Comparison of ENCODE assay signal across 8 cellular contexts in genomic region chr1:47436979-47437517, GRCh38. TPM values are rescaled to one million over a fixed set of nuclear protein-coding genes. Genes with fewer than 3 reads are reported as not detected.
DNase-seq lines count a peak whose midpoint lies in the region; ATAC-seq and FAIRE-seq lines count a peak whose summit lies in the region.

No MANE protein-coding gene starts in this region.

- 0 to 1% (median 0%) methylated on average over 43 to 55 of the region's 55 CpGs for WGBS in small intestine, 3 donors

- peak; percentile 41 for DNase-seq in NCI-H1105 treated with DMSO at 0.1 percent for 48 hours (lab: John Stamatoyannopoulos, UW)
- DNase-seq in NCI-H1105 (lab: John Stamatoyannopoulos, UW) = no peak
- peak; percentile 49 for DNase-seq in HPDE6-E6E7 (ENCODE audit: extremely low spot score)
- no peak for DNase-seq in activated T-helper 2 cell treated with anti-CD3 and anti-CD28 coated beads, Interferon-gamma antibody, Interleukin-2, Interleukin-4, amounts not matched to agents 10 μg/mL and 5 μg/mL and 100 μg/mL, durations not matched to agents 14 hours and 24 hours and 36 hours (ENCODE audit: low spot score)
- peak; percentile 58 for DNase-seq in hepatic stellate cell (ENCODE audit: low spot score)
- DNase-seq in small intestine = peak; percentile 45
- DNase-seq in SKM-1 treated with dmso at 0.1 percent for 144 hours (lab: John Stamatoyannopoulos, UW; ENCODE audit: unreplicated experiment) = no peak

- peak overlapping the region; percentile 64 to 68 for H3K4me3 ChIP-seq in small intestine (ENCODE audit: low read depth in 1 of 2, low read length in 2 of 2)

- H3K27me3 Mint-ChIP-seq in activated T-helper 2 cell treated with anti-CD3 and anti-CD28 coated beads, Interferon-gamma antibody, Interleukin-2, Interleukin-4, amounts not matched to agents 10 μg/mL and 5 μg/mL and 100 μg/mL, durations not matched to agents 14 hours and 24 hours and 36 hours (ENCODE audit: low read depth) = peaks cover 28% of the 10 kb centered on the region

- H3K27ac ChIP-seq in small intestine (ENCODE audit: low read depth in 1 of 2, low read length in 1 of 2) = peak overlapping the region; percentile 53 to 78

- peak; percentile 12 for ATAC-seq in GM21447 (IDR thresholded peaks at IDR 0.05; ENCODE audit: unreplicated experiment)

- peak overlapping the region; percentile 90 for H3K4me3 Mint-ChIP-seq in activated T-helper 2 cell treated with anti-CD3 and anti-CD28 coated beads, Interferon-gamma antibody, Interleukin-2, Interleukin-4, amounts not matched to agents 10 μg/mL and 5 μg/mL and 100 μg/mL, durations not matched to agents 14 hours and 24 hours and 36 hours (ENCODE audit: low read depth)

- no peaks in the 10 kb centered on the region for H3K9me3 Mint-ChIP-seq in activated T-helper 2 cell treated with anti-CD3 and anti-CD28 coated beads, Interferon-gamma antibody, Interleukin-2, Interleukin-4, amounts not matched to agents 10 μg/mL and 5 μg/mL and 100 μg/mL, durations not matched to agents 14 hours and 24 hours and 36 hours

- H3K4me1 ChIP-seq in small intestine (ENCODE audit: control insufficient read depth in 2 of 2, insufficient read depth in 1 of 2, low read depth in 1 of 2, low read length in 1 of 2) = peaks cover 0 to 2% of the 10 kb centered on the region in 2 donors

- peaks cover 30% of the 10 kb centered on the region for H3K4me1 Mint-ChIP-seq in activated T-helper 2 cell treated with anti-CD3 and anti-CD28 coated beads, Interferon-gamma antibody, Interleukin-2, Interleukin-4, amounts not matched to agents 10 μg/mL and 5 μg/mL and 100 μg/mL, durations not matched to agents 14 hours and 24 hours and 36 hours (ENCODE audit: low read depth)

- peaks cover 0 to 32% of the 10 kb centered on the region in 2 donors for H3K27me3 ChIP-seq in small intestine (ENCODE audit: control insufficient read depth in 2 of 2, insufficient read depth in 2 of 2, low read length in 2 of 2)

- peak overlapping the region; percentile 84 for H3K27ac Mint-ChIP-seq in activated T-helper 2 cell treated with anti-CD3 and anti-CD28 coated beads, Interferon-gamma antibody, Interleukin-2, Interleukin-4, amounts not matched to agents 10 μg/mL and 5 μg/mL and 100 μg/mL, durations not matched to agents 14 hours and 24 hours and 36 hours

- intact Hi-C loops in activated T-helper 2 cell treated with anti-CD3 and anti-CD28 coated beads, Interferon-gamma antibody, Interleukin-2, Interleukin-4, amounts not matched to agents 10 μg/mL and 5 μg/mL and 100 μg/mL, durations not matched to agents 14 hours and 24 hours and 36 hours (cut with micrococcal nuclease) = loop anchor here (1.0 to 10.0 kb wide), 8 partner anchors 20 to 950 kb away; partner anchors contain the start of genes DMBX1, FOXE3 and STIL

- H3K36me3 Mint-ChIP-seq in activated T-helper 2 cell treated with anti-CD3 and anti-CD28 coated beads, Interferon-gamma antibody, Interleukin-2, Interleukin-4, amounts not matched to agents 10 μg/mL and 5 μg/mL and 100 μg/mL, durations not matched to agents 14 hours and 24 hours and 36 hours (ENCODE audit: low read depth) = peaks cover 35% of the 10 kb centered on the region

- no peak for FAIRE-seq in small intestine (lab: Jason Lieb, UNC)

- H3K36me3 ChIP-seq in small intestine (ENCODE audit: control insufficient read depth in 2 of 2, insufficient read depth in 2 of 2, low read length in 2 of 2) = no peaks in the 10 kb centered on the region

- H3K9me3 ChIP-seq in small intestine (ENCODE audit: control insufficient read depth, low read depth) = no peaks in the 10 kb centered on the region

RNA-seq across cellular contexts. Expression of gene FOXD2, which starts 0.8 kb away (rescaled TPM):
- 0.11 and 0.18 TPM in 2 replicates for total RNA-seq in activated T-helper 2 cell treated with anti-CD3 and anti-CD28 coated beads, Interferon-gamma antibody, Interleukin-2, Interleukin-4, amounts not matched to agents 10 μg/mL and 5 μg/mL and 100 μg/mL, durations not matched to agents 14 hours and 24 hours and 36 hours
- polyA plus RNA-seq in small intestine = under 1 TPM; 0.19 to 0.27 (median 0.22) TPM

RNA-seq across cellular contexts. Expression of gene FOXE3, which starts 21.0 kb away (rescaled TPM):
- not detected in 2 replicates for total RNA-seq in activated T-helper 2 cell treated with anti-CD3 and anti-CD28 coated beads, Interferon-gamma antibody, Interleukin-2, Interleukin-4, amounts not matched to agents 10 μg/mL and 5 μg/mL and 100 μg/mL, durations not matched to agents 14 hours and 24 hours and 36 hours
- polyA plus RNA-seq in small intestine = not detected

Comparison
In these comparisons a context has a peak if more than half of its experiments do, and no peak if none do; other contexts are left out.
1. DNase-seq: peak in NCI-H1105 treated with DMSO at 0.1 percent for 48 hours (single experiment), HPDE6-E6E7 (single experiment), hepatic stellate cell (single experiment) and small intestine (single experiment); none in NCI-H1105 (single experiment), activated T-helper 2 cell treated with anti-CD3 and anti-CD28 coated beads, Interferon-gamma antibody, Interleukin-2, Interleukin-4, amounts not matched to agents 10 μg/mL and 5 μg/mL and 100 μg/mL, durations not matched to agents 14 hours and 24 hours and 36 hours (single experiment) and SKM-1 treated with dmso at 0.1 percent for 144 hours (single experiment).